In the genomic region with DNA sequence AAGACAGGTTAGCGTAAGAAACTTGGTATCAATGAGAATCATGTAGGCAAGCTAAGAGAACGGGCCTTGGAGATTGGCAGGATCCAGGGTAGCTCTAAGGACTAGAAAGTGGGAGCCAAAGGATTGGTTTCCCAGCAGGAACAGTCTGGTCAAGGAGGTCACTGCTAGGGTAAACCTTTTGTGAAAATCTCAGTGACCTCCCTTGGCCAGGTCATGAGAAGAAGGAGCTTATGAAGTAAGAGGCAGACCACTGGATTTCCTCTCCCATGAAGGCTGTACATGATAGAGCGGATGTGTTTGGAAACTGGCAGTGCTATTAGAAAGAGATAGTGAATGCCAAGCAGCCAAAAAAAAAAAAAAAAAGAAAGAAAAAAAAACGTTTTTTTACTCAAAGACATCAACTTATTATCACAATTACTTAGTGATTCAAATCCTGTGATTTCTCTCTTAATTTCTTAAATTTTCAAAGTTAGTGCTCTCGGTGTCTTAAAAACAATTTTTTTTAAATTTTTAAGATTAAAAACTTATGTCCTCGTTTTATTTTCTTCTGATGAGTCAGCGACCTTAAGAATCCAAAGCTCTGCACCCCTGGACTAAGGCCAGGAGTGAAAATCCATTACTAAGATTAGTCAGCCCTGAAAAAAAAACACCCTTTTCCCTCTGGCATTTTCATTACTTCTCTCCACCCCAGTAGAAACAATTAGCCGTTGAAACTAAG, we compare ENCODE assay signal across 12 cellular contexts.
DNase-seq lines count a peak whose midpoint lies in the region; ATAC-seq and TF ChIP-seq lines count a peak whose summit lies in the region.
"Had no signal": no experiment of that assay in that cellular context is flagged by ENCODE, and none has a peak within 500 bp of the region (broad histone marks: within the 10 kb centered on the region; RNA-seq: fewer than 3 reads in every experiment).

No MANE protein-coding gene starts in this region.

- DNase-seq in A673 (ENCODE audit: low spot score): peak; percentile 78
- DNase-seq in NCI-H446 treated with DMSO at 0.1 percent for 48 hours (lab: John Stamatoyannopoulos, UW): peak; percentile 69
- peak; percentile 90 for DNase-seq in epithelial cell of esophagus (ENCODE audit: low read depth)
- no peak for DNase-seq in NCI-H748 treated with DMSO at 0.1 percent for 48 hours (lab: John Stamatoyannopoulos, UW)
- no peak for DNase-seq in erythroblast (lab: John Stamatoyannopoulos, UW)
- DNase-seq in NK-92 treated with Interleukin-12 subunit alpha and Interleukin-12 subunit beta, amount 100 ng/mL, for 24 hours (lab: John Stamatoyannopoulos, UW): no peak
- DNase-seq: activated CD8-positive, alpha-beta memory T cell treated with anti-CD3 and anti-CD28 coated beads, Interleukin-2, amount 50 U/mL, for 4 hours; naive B cell; NCI-H2029 treated with DMSO at 0.1 percent for 48 hours had no signal

- no TSS peak for BruUV-seq in A673 (replicated peaks; lab: Mats Ljungman, UMichigan)

- no peak overlapping the region for H3K9ac ChIP-seq in muscle layer of colon (ENCODE audit: low read length)

- H3K4me3 ChIP-seq in A673 (ENCODE audit: low read depth, low read length, poor library complexity, severe bottlenecking): peak overlapping the region; percentile 6
- H3K4me3 ChIP-seq in epithelial cell of esophagus (ENCODE audit: low read length): peak overlapping the region; percentile 17
- no peak overlapping the region for H3K4me3 ChIP-seq in muscle layer of colon (ENCODE audit: low read depth in 1 of 2, low read length in 2 of 2)

- peaks cover 13% of the 10 kb centered on the region for H3K4me1 ChIP-seq in A673 (ENCODE audit: insufficient read depth, low read length, poor library complexity, severe bottlenecking)
- peaks cover 23% of the 10 kb centered on the region for H3K4me1 ChIP-seq in muscle layer of colon (ENCODE audit: insufficient read depth, low read length)

- POLR2A ChIA-PET in A673 (lab: Charles Lee; ENCODE audit: low non-redundant PET): no interaction called here

- no peak for ATAC-seq in HG02981 (IDR thresholded peaks at IDR 0.05; ENCODE audit: unreplicated experiment)

- CTCF ChIA-PET in A673 (lab: Charles Lee): interaction anchor here (0.8 kb wide), 1 partner anchor 19 kb away, joined by 9 read pairs; no protein-coding TSS in a partner anchor

- intact Hi-C loops in A673 (cut with micrococcal nuclease; ENCODE audit: unreplicated experiment): no loop called here

- H3K27ac ChIP-seq in A673 (ENCODE audit: low read depth, low read length, poor library complexity, severe bottlenecking) (peak overlapping the region; percentile 36), muscle layer of colon (ENCODE audit: low read depth, low read length) (peak overlapping the region; percentile 57)
- H3K27ac ChIP-seq: C4-2B had no signal

- no peaks in the 10 kb centered on the region for H3K9me3 ChIP-seq in A673 (ENCODE audit: low read depth, low read length, poor library complexity, severe bottlenecking)
- no peaks in the 10 kb centered on the region for H3K9me3 ChIP-seq in muscle layer of colon (ENCODE audit: low read length)

- H3K36me3 ChIP-seq in A673 (ENCODE audit: insufficient read depth, low read length, poor library complexity, severe bottlenecking) (no peaks in the 10 kb centered on the region), muscle layer of colon (ENCODE audit: insufficient read depth, low read length) (no peaks in the 10 kb centered on the region)

- H3K27me3 ChIP-seq in A673 (replicated peaks; ENCODE audit: insufficient read depth, low read depth, low read length, poor library complexity): no peaks in the 10 kb centered on the region
- no peaks in the 10 kb centered on the region for H3K27me3 ChIP-seq in muscle layer of colon (ENCODE audit: control insufficient read depth in 1 of 2, insufficient read depth in 2 of 2, low read length in 2 of 2)

- TF ChIP-seq CTCF in A673 (conservative IDR thresholded peaks at IDR 0.05; ENCODE audit: low read depth, low read length): no peak
- no peak for TF ChIP-seq CTCF in epithelial cell of esophagus (IDR thresholded peaks at IDR 0.05; ENCODE audit: insufficient read depth, low read depth, low read length, missing control alignments)

- no peak for TF ChIP-seq POLR2A in erythroblast (IDR thresholded peaks at IDR 0.05; ENCODE audit: low read length)

Comparison
In these comparisons a context has a peak if more than half of its experiments do, and no peak if none do; other contexts are left out.
1. DNase-seq: peak in A673 (single experiment), NCI-H446 treated with DMSO at 0.1 percent for 48 hours (single experiment) and epithelial cell of esophagus (single experiment); none in NCI-H748 treated with DMSO at 0.1 percent for 48 hours (single experiment), erythroblast (0 of 2) and NK-92 treated with Interleukin-12 subunit alpha and Interleukin-12 subunit beta, amount 100 ng/mL, for 24 hours (single experiment).
2. H3K4me3 ChIP-seq: peak in A673 (single experiment) and epithelial cell of esophagus (single experiment); none in muscle layer of colon (0 of 2).